Comparison of ENCODE assay signal across 17 cellular contexts in genomic region chr5:180647941-180648500, GRCh38. TPM values are rescaled to one million over a fixed set of nuclear protein-coding genes. Genes with fewer than 3 reads are reported as not detected.
DNase-seq lines count a peak whose midpoint lies in the region; ATAC-seq, FAIRE-seq and TF ChIP-seq lines count a peak whose summit lies in the region.
"Had no signal": no experiment of that assay in that cellular context is flagged by ENCODE, and none has a peak within 500 bp of the region (broad histone marks: within the 10 kb centered on the region; RNA-seq: fewer than 3 reads in every experiment).

No MANE protein-coding gene starts in this region.

- CTCF ChIA-PET in activated naive CD4-positive, alpha-beta T cell treated with anti-CD3 and anti-CD28 coated beads for 36 hours (lab: Charles Lee): interaction anchor here (0.8 to 1.7 kb wide), 4 partner anchors 10 to 41 kb away, joined by 3 to 9 read pairs (median 4); no protein-coding TSS in a partner anchor
- CTCF ChIA-PET in activated CD4-positive, alpha-beta memory T cell treated with anti-CD3 and anti-CD28 coated beads for 36 hours (lab: Charles Lee): interaction anchor here (0.6 to 0.8 kb wide), 3 partner anchors 20 to 268 kb away, joined by 3 read pairs; no protein-coding TSS in a partner anchor

- peaks cover 0 to 6% of the 10 kb centered on the region in 2 donors for H3K4me1 ChIP-seq in kidney (ENCODE audit: control insufficient read depth in 1 of 2, insufficient read depth in 1 of 2, low read depth in 1 of 2, low read length in 2 of 2)

- POLR2A ChIA-PET in activated CD4-positive, alpha-beta memory T cell treated with anti-CD3 and anti-CD28 coated beads for 36 hours (lab: Charles Lee): no interaction called here

- H3K4me3 Mint-ChIP-seq in activated naive CD4-positive, alpha-beta T cell treated with anti-CD3 and anti-CD28 coated beads for 36 hours: peak overlapping the region; percentile 71
- peak overlapping the region; percentile 59 for H3K4me3 Mint-ChIP-seq in activated CD4-positive, alpha-beta memory T cell treated with anti-CD3 and anti-CD28 coated beads for 36 hours
- peak overlapping the region; percentile 61 for H3K4me3 Mint-ChIP-seq in stimulated activated effector memory CD8-positive, alpha-beta T cell treated with anti-CD3 and anti-CD28 coated beads, Interleukin-12 subunit alpha, Interleukin-12 subunit beta, amount 100 ng/mL, for 72 hours

- H3K27me3 Mint-ChIP-seq in activated naive CD4-positive, alpha-beta T cell treated with anti-CD3 and anti-CD28 coated beads for 36 hours (ENCODE audit: low read depth): peaks cover 33% of the 10 kb centered on the region
- H3K27me3 Mint-ChIP-seq in activated CD4-positive, alpha-beta memory T cell treated with anti-CD3 and anti-CD28 coated beads for 36 hours: peaks cover 35% of the 10 kb centered on the region

- no peaks in the 10 kb centered on the region for H3K9me3 ChIP-seq in kidney (ENCODE audit: control insufficient read depth in 1 of 2, low read length in 2 of 2)
- H3K9me3 ChIP-seq: ascending aorta, gastroesophageal sphincter, ovary had no signal

- no peak for TF ChIP-seq CTCF in kidney (IDR thresholded peaks at IDR 0.05; ENCODE audit: borderline replicate concordance, extremely low read depth, insufficient read depth)

- no peak overlapping the region for H3K27ac ChIP-seq in kidney (ENCODE audit: low read depth in 2 of 2, low read length in 2 of 2)
- H3K27ac ChIP-seq: ascending aorta, ovary had no signal

- no peaks in the 10 kb centered on the region for H3K9me3 Mint-ChIP-seq in activated naive CD4-positive, alpha-beta T cell treated with anti-CD3 and anti-CD28 coated beads for 36 hours
- H3K9me3 Mint-ChIP-seq in activated CD4-positive, alpha-beta memory T cell treated with anti-CD3 and anti-CD28 coated beads for 36 hours: no peaks in the 10 kb centered on the region
- H3K9me3 Mint-ChIP-seq in stimulated activated effector memory CD8-positive, alpha-beta T cell treated with anti-CD3 and anti-CD28 coated beads, Interleukin-12 subunit alpha, Interleukin-12 subunit beta, amount 100 ng/mL, for 72 hours: no peaks in the 10 kb centered on the region

- no peak for FAIRE-seq in kidney (lab: Jason Lieb, UNC)
- FAIRE-seq: G401.6 had no signal

- no peak overlapping the region for H3K27ac Mint-ChIP-seq in activated naive CD4-positive, alpha-beta T cell treated with anti-CD3 and anti-CD28 coated beads for 36 hours
- H3K27ac Mint-ChIP-seq in activated CD4-positive, alpha-beta memory T cell treated with anti-CD3 and anti-CD28 coated beads for 36 hours: no peak overlapping the region
- no peak overlapping the region for H3K27ac Mint-ChIP-seq in stimulated activated effector memory CD8-positive, alpha-beta T cell treated with anti-CD3 and anti-CD28 coated beads, Interleukin-12 subunit alpha, Interleukin-12 subunit beta, amount 100 ng/mL, for 72 hours

- DNase-seq in activated naive CD4-positive, alpha-beta T cell treated with anti-CD3 and anti-CD28 coated beads for 36 hours: no peak
- DNase-seq in activated naive CD4-positive, alpha-beta T cell (lab: John Stamatoyannopoulos, UW): no peak
- no peak for DNase-seq in activated CD4-positive, alpha-beta memory T cell treated with anti-CD3 and anti-CD28 coated beads for 36 hours
- DNase-seq in kidney (no peak), DMS79 treated with DMSO at 0.1 percent for 48 hours (lab: John Stamatoyannopoulos, UW) (no peak), NCI-H748 treated with DMSO at 0.1 percent for 48 hours (lab: John Stamatoyannopoulos, UW) (no peak)
- no peak for DNase-seq in stimulated activated effector memory CD8-positive, alpha-beta T cell treated with anti-CD3 and anti-CD28 coated beads, Interleukin-12 subunit alpha, Interleukin-12 subunit beta, amount 100 ng/mL, for 72 hours (ENCODE audit: low spot score in 2 of 2)
- DNase-seq: activated CD4-positive, alpha-beta T cell treated with anti-CD3 and anti-CD28 coated beads for 4 hours; effector CD8-positive, alpha-beta T cell; left colon; ovary had no signal

- ATAC-seq in stimulated activated effector memory CD8-positive, alpha-beta T cell treated with anti-CD3 and anti-CD28 coated beads, Interleukin-12 subunit alpha, Interleukin-12 subunit beta, amount 100 ng/mL, for 72 hours: no peak
- ATAC-seq in GM21737 (IDR thresholded peaks at IDR 0.05; ENCODE audit: unreplicated experiment): no peak
- ATAC-seq: gastroesophageal sphincter, left colon had no signal

- intact Hi-C loops in activated naive CD4-positive, alpha-beta T cell treated with anti-CD3 and anti-CD28 coated beads for 36 hours (cut with micrococcal nuclease): loop anchor here (2.0 kb wide), 1 partner anchor 71 kb away; no protein-coding TSS in a partner anchor
- intact Hi-C loops in activated CD4-positive, alpha-beta memory T cell treated with anti-CD3 and anti-CD28 coated beads for 36 hours (cut with micrococcal nuclease): no loop called here
- intact Hi-C loops in kidney (cut with DNase I): no loop called here

- peaks cover 9% of the 10 kb centered on the region for H3K4me1 Mint-ChIP-seq in activated naive CD4-positive, alpha-beta T cell treated with anti-CD3 and anti-CD28 coated beads for 36 hours (ENCODE audit: low read depth)
- peaks cover 11% of the 10 kb centered on the region for H3K4me1 Mint-ChIP-seq in activated CD4-positive, alpha-beta memory T cell treated with anti-CD3 and anti-CD28 coated beads for 36 hours (ENCODE audit: low read depth)
- peaks cover 47% of the 10 kb centered on the region for H3K4me1 Mint-ChIP-seq in stimulated activated effector memory CD8-positive, alpha-beta T cell treated with anti-CD3 and anti-CD28 coated beads, Interleukin-12 subunit alpha, Interleukin-12 subunit beta, amount 100 ng/mL, for 72 hours

- H3K9ac ChIP-seq in kidney (ENCODE audit: low read length in 2 of 2): no peak overlapping the region

- no peaks in the 10 kb centered on the region for H3K36me3 ChIP-seq in kidney (ENCODE audit: control insufficient read depth in 1 of 2, insufficient read depth in 2 of 2, low read length in 2 of 2)
- H3K36me3 ChIP-seq: ascending aorta, gastroesophageal sphincter, ovary had no signal

- peak overlapping the region; percentile 32 to 47 for H3K4me3 ChIP-seq in kidney (ENCODE audit: low read length in 2 of 2)
- H3K4me3 ChIP-seq: ovary had no signal

- H3K36me3 Mint-ChIP-seq in activated naive CD4-positive, alpha-beta T cell treated with anti-CD3 and anti-CD28 coated beads for 36 hours (ENCODE audit: low read depth): no peaks in the 10 kb centered on the region
- H3K36me3 Mint-ChIP-seq in activated CD4-positive, alpha-beta memory T cell treated with anti-CD3 and anti-CD28 coated beads for 36 hours: no peaks in the 10 kb centered on the region
- no peaks in the 10 kb centered on the region for H3K36me3 Mint-ChIP-seq in stimulated activated effector memory CD8-positive, alpha-beta T cell treated with anti-CD3 and anti-CD28 coated beads, Interleukin-12 subunit alpha, Interleukin-12 subunit beta, amount 100 ng/mL, for 72 hours

RNA-seq across cellular contexts. Expression of gene FLT4, which starts 1.4 kb away (rescaled TPM):
- total RNA-seq in activated naive CD4-positive, alpha-beta T cell treated with anti-CD3 and anti-CD28 coated beads for 36 hours: 1 to 10 TPM; 1.5 to 2.7 TPM
- 1 to 10 TPM; 1.4 to 2.0 TPM for total RNA-seq in activated CD4-positive, alpha-beta memory T cell treated with anti-CD3 and anti-CD28 coated beads for 36 hours
- total RNA-seq in kidney: 29.4 TPM
- 6.9 TPM for polyA plus RNA-seq in kidney (ENCODE audit: insufficient read depth, low read depth, low replicate concordance)

RNA-seq across cellular contexts. Expression of gene SCGB3A1, which starts 56.7 kb away (rescaled TPM):
- not detected for total RNA-seq in activated naive CD4-positive, alpha-beta T cell treated with anti-CD3 and anti-CD28 coated beads for 36 hours
- total RNA-seq in activated CD4-positive, alpha-beta memory T cell treated with anti-CD3 and anti-CD28 coated beads for 36 hours: not detected
- total RNA-seq in kidney: 1.1 TPM
- 2.3 TPM for polyA plus RNA-seq in kidney (ENCODE audit: insufficient read depth, low read depth, low replicate concordance)
- total RNA-seq: ascending aorta, left colon, LHCN-M2, SK-MEL-5 had no signal
